In the genomic region with DNA sequence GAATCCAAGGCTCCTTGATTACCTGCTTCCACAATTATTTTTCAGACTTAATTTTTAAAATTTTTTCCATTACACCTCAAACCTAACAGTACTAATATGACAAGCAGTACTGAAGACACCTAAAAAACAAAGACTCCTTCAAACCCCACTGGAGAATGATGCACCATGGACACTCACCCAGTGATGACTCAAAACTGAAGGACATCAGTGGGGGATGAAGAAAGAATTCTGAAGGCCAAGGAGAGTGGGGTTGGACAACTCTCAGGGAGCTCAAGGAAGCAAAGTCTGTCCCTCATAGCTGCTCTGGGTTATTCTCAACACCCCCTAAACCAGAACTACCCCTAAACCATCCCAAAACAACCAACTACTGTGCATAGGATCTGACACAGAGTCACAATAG, we compare ENCODE assay signal across 24 cellular contexts. TPM values are rescaled to one million over a fixed set of nuclear protein-coding genes. Genes with fewer than 3 reads are reported as not detected.
DNase-seq lines count a peak whose midpoint lies in the region; ATAC-seq, FAIRE-seq and TF ChIP-seq lines count a peak whose summit lies in the region.
"Had no signal": no experiment of that assay in that cellular context is flagged by ENCODE, and none has a peak within 500 bp of the region (broad histone marks: within the 10 kb centered on the region; RNA-seq: fewer than 3 reads in every experiment).

No MANE protein-coding gene starts in this region.

- H3K9me3 ChIP-seq in Panc1 (ENCODE audit: control insufficient read depth, insufficient read depth, low read depth, low read length) = peaks cover 5% of the 10 kb centered on the region; the same call in 1 of the 2 replicates
- H3K9me3 ChIP-seq in skeletal muscle satellite cell (replicated peaks; ENCODE audit: low read length) = no peaks in the 10 kb centered on the region
- H3K9me3 ChIP-seq in hepatocyte (ENCODE audit: low read depth) = no peaks in the 10 kb centered on the region
- H3K9me3 ChIP-seq: mucosa of descending colon had no signal

- no peak overlapping the region for H3K9ac ChIP-seq in skeletal muscle satellite cell (ENCODE audit: low read depth, low read length)
- H3K9ac ChIP-seq: parathyroid adenoma had no signal

- no peaks in the 10 kb centered on the region for H3K9me2 ChIP-seq in hepatocyte (replicated peaks; ENCODE audit: insufficient read depth)

- no TSS peak for BruUV-seq in Panc1 (replicated peaks; lab: Mats Ljungman, UMichigan)

- H3K79me2 ChIP-seq in hepatocyte = peaks cover 65% of the 10 kb centered on the region

- H3K27ac ChIP-seq in Panc1 (ENCODE audit: low read length) (peak overlapping the region; percentile 99), hepatocyte (no peak overlapping the region)
- H3K27ac ChIP-seq: parathyroid adenoma, Peyer's patch, thoracic aorta had no signal

- DNase-seq in H54 (ENCODE audit: insufficient read length, low spot score) (peak; percentile 34), Panc1 (ENCODE audit: low read depth, low spot score) (no peak), fibroblast of mammary gland (ENCODE audit: low read depth) (peak; percentile 70), DMS114 treated with DMSO at 0.1 percent for 48 hours (lab: John Stamatoyannopoulos, UW; ENCODE audit: unreplicated experiment) (no peak), hepatocyte (ENCODE audit: low spot score) (no peak)
- no peak for DNase-seq in stimulated activated CD4-positive, alpha-beta T cell treated with anti-CD3 and anti-CD28 coated beads, Interleukin-2, amount 100 ng/mL, for 24 hours
- DNase-seq: activated CD4-positive, alpha-beta T cell treated with anti-CD3 and anti-CD28 coated beads for 4 hours; activated CD8-positive, alpha-beta memory T cell treated with anti-CD3 and anti-CD28 coated beads for 24 hours; activated naive CD4-positive, alpha-beta T cell; activated T-cell treated with anti-CD3 and anti-CD28 coated beads, Interleukin-2, amount 50 U/mL, for 48 hours; hypothalamus; mucosa of descending colon; NCI-H1436; NCI-H510A; Peyer's patch; right cardiac atrium; stimulated activated CD4-positive, alpha-beta T cell treated with anti-CD3 and anti-CD28 coated beads, Interleukin-12 subunit alpha, Interleukin-12 subunit beta, amount 100 ng/mL, for 4 hours; stimulated activated naive CD4-positive, alpha-beta T cell treated with Interleukin-2 at 50 U/mL for 16 hours; T-helper 2 cell had no signal

- POLR2A ChIA-PET in Panc1 (lab: Charles Lee) = no interaction called here

- peaks cover 36% of the 10 kb centered on the region for H3K4me1 ChIP-seq in Panc1 (ENCODE audit: control insufficient read depth, insufficient read depth, low read length)
- peaks cover 14% of the 10 kb centered on the region for H3K4me1 ChIP-seq in skeletal muscle satellite cell (ENCODE audit: control insufficient read depth, insufficient read depth, low read length)
- no peaks in the 10 kb centered on the region for H3K4me1 ChIP-seq in hepatocyte (ENCODE audit: insufficient read depth)
- H3K4me1 ChIP-seq: parathyroid adenoma had no signal

- no peak overlapping the region for H2AFZ ChIP-seq in hepatocyte
- H2AFZ ChIP-seq: parathyroid adenoma had no signal

- no peaks in the 10 kb centered on the region for H3K27me3 ChIP-seq in Panc1 (ENCODE audit: control insufficient read depth, insufficient read depth, low read length)
- no peaks in the 10 kb centered on the region for H3K27me3 ChIP-seq in skeletal muscle satellite cell (ENCODE audit: control insufficient read depth, insufficient read depth, low read length)
- H3K27me3 ChIP-seq in hepatocyte = peaks cover 5% of the 10 kb centered on the region

- intact Hi-C loops in Panc1 (cut with micrococcal nuclease; ENCODE audit: unreplicated experiment) = loop anchor here (10.0 kb wide), 1 partner anchor 195 kb away; no protein-coding TSS in a partner anchor

- H3K4me3 ChIP-seq in Panc1 (ENCODE audit: low read depth in 2 of 2, low read length in 2 of 2) (peak overlapping the region in 1 of 2 experiments; percentile 4; a peak in 2 of 4 replicates), fibroblast of mammary gland (ENCODE audit: control insufficient read depth, low read depth, low read length) (no peak overlapping the region), skeletal muscle satellite cell (ENCODE audit: low read length) (no peak overlapping the region), hepatocyte (no peak overlapping the region)
- H3K4me3 ChIP-seq: mucosa of descending colon, Peyer's patch, thoracic aorta had no signal

- H3K4me2 ChIP-seq in skeletal muscle satellite cell (ENCODE audit: low read length) (peak overlapping the region; percentile 14), hepatocyte (no peak overlapping the region)

- peaks cover 9% of the 10 kb centered on the region; the same call in 1 of the 2 replicates for H3K36me3 ChIP-seq in Panc1 (ENCODE audit: control insufficient read depth, insufficient read depth, low read length)
- no peaks in the 10 kb centered on the region for H3K36me3 ChIP-seq in skeletal muscle satellite cell (ENCODE audit: insufficient read depth, low read length)
- no peaks in the 10 kb centered on the region for H3K36me3 ChIP-seq in hepatocyte (replicated peaks; ENCODE audit: insufficient read depth, low read depth)
- H3K36me3 ChIP-seq: Peyer's patch, thoracic aorta had no signal

- peak; percentile 92 for FAIRE-seq in H54 (lab: Jason Lieb, UNC)
- FAIRE-seq: frontal cortex, GM19239 had no signal

- CTCF ChIA-PET in Panc1 (lab: Charles Lee) = no interaction called here

- H4K20me1 ChIP-seq in hepatocyte (ENCODE audit: insufficient read depth, poor library complexity, severe bottlenecking) = no peaks in the 10 kb centered on the region

- no peak for ATAC-seq in Panc1
- ATAC-seq: mucosa of descending colon, right cardiac atrium had no signal

- TF ChIP-seq CTCF in Panc1 (IDR thresholded peaks at IDR 0.05) = no peak
- no peak for TF ChIP-seq CTCF in fibroblast of mammary gland (conservative IDR thresholded peaks at IDR 0.05; ENCODE audit: control insufficient read depth, insufficient read depth, low read depth, low read length)
- TF ChIP-seq CTCF in hepatocyte (IDR thresholded peaks at IDR 0.05; ENCODE audit: poor library complexity) = no peak

- TF ChIP-seq POLR2A in H54 (IDR thresholded peaks at IDR 0.05; ENCODE audit: low read depth, low read length) = no peak

- in situ Hi-C loops in Panc1 (cut with HindIII; ENCODE audit: low pct_unique_long_range_greater_than_20kb, low sequenced_read_pairs) = no loop called here

RNA-seq across cellular contexts. Expression of a gene that starts 2.4 kb away (rescaled TPM):
- total RNA-seq in Panc1 (2021; ENCODE audit: unreplicated experiment) (197 TPM), hepatocyte (22.3 and 22.4 TPM in 2 replicates)
- 64.8 TPM for polyA plus RNA-seq in Panc1 (2012; ENCODE audit: insufficient read length)
- total RNA-seq in skeletal muscle satellite cell (2012; rRNA removed) = 40.2 and 47.4 TPM in 2 replicates
- 9.6 and 22.3 TPM in 2 replicates for polyA plus RNA-seq in hepatocyte

Comparison
In these comparisons a context has a peak if more than half of its experiments do, and no peak if none do; other contexts are left out.
1. DNase-seq: peak in H54 (single experiment) and fibroblast of mammary gland (single experiment); none in Panc1 (single experiment), DMS114 treated with DMSO at 0.1 percent for 48 hours (single experiment), stimulated activated CD4-positive, alpha-beta T cell treated with anti-CD3 and anti-CD28 coated beads, Interleukin-2, amount 100 ng/mL, for 24 hours (0 of 2) and hepatocyte (single experiment).